9 cellular contexts compared by ENCODE assay signal in genomic region chr6:164396071-164397047, GRCh38.
DNase-seq lines count a peak whose midpoint lies in the region; ATAC-seq and TF ChIP-seq lines count a peak whose summit lies in the region.
"Had no signal": no experiment of that assay in that cellular context is flagged by ENCODE, and none has a peak within 500 bp of the region (broad histone marks: within the 10 kb centered on the region; RNA-seq: fewer than 3 reads in every experiment).

No MANE protein-coding gene starts in this region.

- intact Hi-C loops in heart right ventricle (cut with DNase I), result no loop called here
- intact Hi-C loops in spleen (cut with DNase I; ENCODE audit: low total_unique reads), result no loop called here
- intact Hi-C loops in activated T-helper 2 cell treated with anti-CD3 and anti-CD28 coated beads, Interferon-gamma antibody, Interleukin-2, Interleukin-4, amounts not matched to agents 10 μg/mL and 5 μg/mL and 100 μg/mL, durations not matched to agents 14 hours and 24 hours and 36 hours (cut with micrococcal nuclease), result no loop called here

- no peaks in the 10 kb centered on the region for H3K27me3 Mint-ChIP-seq in activated T-helper 2 cell treated with anti-CD3 and anti-CD28 coated beads, Interferon-gamma antibody, Interleukin-2, Interleukin-4, amounts not matched to agents 10 μg/mL and 5 μg/mL and 100 μg/mL, durations not matched to agents 14 hours and 24 hours and 36 hours (ENCODE audit: low read depth)

- peak overlapping the region in 9 of 10 donors; percentile 7 to 48 (median 29) for H3K4me3 ChIP-seq in heart right ventricle
- peak overlapping the region in 5 of 8 donors; percentile 2 to 52 (median 10) for H3K4me3 ChIP-seq in spleen

- no peaks in the 10 kb centered on the region for H3K36me3 Mint-ChIP-seq in activated T-helper 2 cell treated with anti-CD3 and anti-CD28 coated beads, Interferon-gamma antibody, Interleukin-2, Interleukin-4, amounts not matched to agents 10 μg/mL and 5 μg/mL and 100 μg/mL, durations not matched to agents 14 hours and 24 hours and 36 hours (ENCODE audit: low read depth)

- ATAC-seq in GM21390 (IDR thresholded peaks at IDR 0.05; ENCODE audit: unreplicated experiment) (peak; percentile 76), heart right ventricle (peak in 4 of 8 donors; percentile 29 to 57 (median 46)), HG02571 (IDR thresholded peaks at IDR 0.05; ENCODE audit: unreplicated experiment) (no peak), GM18870 (IDR thresholded peaks at IDR 0.05; ENCODE audit: unreplicated experiment) (no peak)

- H3K9me3 Mint-ChIP-seq in activated T-helper 2 cell treated with anti-CD3 and anti-CD28 coated beads, Interferon-gamma antibody, Interleukin-2, Interleukin-4, amounts not matched to agents 10 μg/mL and 5 μg/mL and 100 μg/mL, durations not matched to agents 14 hours and 24 hours and 36 hours, result peaks cover 14% of the 10 kb centered on the region

- DNase-seq in RPMI7951 (ENCODE audit: low read depth) (peak; percentile 55), heart right ventricle (no peak), spleen (no peak), NCI-H1092 (lab: John Stamatoyannopoulos, UW) (no peak)
- no peak for DNase-seq in activated T-helper 2 cell treated with anti-CD3 and anti-CD28 coated beads, Interferon-gamma antibody, Interleukin-2, Interleukin-4, amounts not matched to agents 10 μg/mL and 5 μg/mL and 100 μg/mL, durations not matched to agents 14 hours and 24 hours and 36 hours (ENCODE audit: low spot score)
- DNase-seq: SIG-M5 had no signal

- peaks cover 0 to 5% (median 0%) of the 10 kb centered on the region in 11 donors for H3K9me3 ChIP-seq in heart right ventricle
- H3K9me3 ChIP-seq in spleen, result no peaks in the 10 kb centered on the region

- H3K4me1 ChIP-seq in heart right ventricle (peaks cover 0 to 9% (median 0%) of the 10 kb centered on the region in 9 donors), spleen (peaks cover 0 to 10% (median 0%) of the 10 kb centered on the region in 6 donors)

- H3K27me3 ChIP-seq in heart right ventricle (no peaks in the 10 kb centered on the region), spleen (replicated peaks in 1 of 7) (no peaks in the 10 kb centered on the region)

- 74 to 78% methylated on average over 9 of the region's 9 CpGs for WGBS in heart right ventricle, 2 donors
- 57 to 67% (median 62%) methylated on average over 9 of the region's 9 CpGs for WGBS in spleen, 5 donors

- H3K27ac ChIP-seq in heart right ventricle, result peak overlapping the region in 9 of 10 donors; percentile 0 to 65 (median 40)
- peak overlapping the region in 5 of 8 donors; percentile 29 to 59 (median 49) for H3K27ac ChIP-seq in spleen

- no peak for TF ChIP-seq CTCF in heart right ventricle (IDR thresholded peaks at IDR 0.05)
- no peak for TF ChIP-seq CTCF in spleen (IDR thresholded peaks at IDR 0.05 in 8 of 11, conservative IDR thresholded peaks at IDR 0.05 in 3 of 11)

- TF ChIP-seq POLR2A in spleen (IDR thresholded peaks at IDR 0.05), result no peak

- no peaks in the 10 kb centered on the region for H3K4me1 Mint-ChIP-seq in activated T-helper 2 cell treated with anti-CD3 and anti-CD28 coated beads, Interferon-gamma antibody, Interleukin-2, Interleukin-4, amounts not matched to agents 10 μg/mL and 5 μg/mL and 100 μg/mL, durations not matched to agents 14 hours and 24 hours and 36 hours (ENCODE audit: low read depth)

- H3K4me3 Mint-ChIP-seq in activated T-helper 2 cell treated with anti-CD3 and anti-CD28 coated beads, Interferon-gamma antibody, Interleukin-2, Interleukin-4, amounts not matched to agents 10 μg/mL and 5 μg/mL and 100 μg/mL, durations not matched to agents 14 hours and 24 hours and 36 hours (ENCODE audit: low read depth), result no peak overlapping the region

- H3K36me3 ChIP-seq in heart right ventricle (no peaks in the 10 kb centered on the region), spleen (no peaks in the 10 kb centered on the region)

- no peak overlapping the region for H3K27ac Mint-ChIP-seq in activated T-helper 2 cell treated with anti-CD3 and anti-CD28 coated beads, Interferon-gamma antibody, Interleukin-2, Interleukin-4, amounts not matched to agents 10 μg/mL and 5 μg/mL and 100 μg/mL, durations not matched to agents 14 hours and 24 hours and 36 hours
